28 cellular contexts compared by ENCODE assay signal in the genomic region with DNA sequence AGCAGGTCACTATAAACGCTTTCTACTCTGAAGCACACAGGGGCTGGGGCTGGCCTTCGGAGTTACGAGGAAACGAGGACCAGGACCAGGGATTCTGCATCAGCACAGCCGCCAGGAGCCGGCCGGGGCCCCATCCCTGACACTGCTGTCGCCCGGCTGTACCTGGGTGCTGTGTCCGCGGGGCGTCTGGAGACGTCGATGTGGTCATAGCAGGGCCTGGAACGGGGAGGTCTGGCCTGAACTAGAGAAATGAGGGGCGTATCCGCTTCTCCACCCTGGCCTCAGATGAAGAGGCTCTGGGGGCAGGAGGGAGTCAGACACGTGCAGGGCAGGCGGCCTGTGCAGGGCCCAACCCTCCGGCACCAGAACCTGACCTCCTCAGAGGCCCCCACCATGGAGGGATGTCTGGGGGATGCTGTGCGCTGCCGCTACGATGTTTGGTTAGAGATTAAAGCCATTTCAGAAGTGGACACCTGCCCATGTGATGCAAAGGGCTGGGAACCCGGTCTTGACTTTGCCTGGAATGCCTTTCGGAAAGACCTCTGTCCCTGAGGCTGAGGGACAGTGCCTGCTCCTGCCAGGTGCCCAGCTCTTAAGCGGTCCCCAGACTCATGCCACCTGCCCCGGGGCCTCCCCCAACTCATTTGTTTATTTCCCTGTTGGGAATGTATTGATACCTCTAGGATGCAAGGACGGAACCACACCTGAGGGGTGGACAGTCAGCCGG. TPM values are rescaled to one million over a fixed set of nuclear protein-coding genes. Genes with fewer than 3 reads are reported as not detected.
DNase-seq lines count a peak whose midpoint lies in the region; ATAC-seq, FAIRE-seq and TF ChIP-seq lines count a peak whose summit lies in the region.
"Had no signal": no experiment of that assay in that cellular context is flagged by ENCODE, and none has a peak within 500 bp of the region (broad histone marks: within the 10 kb centered on the region; RNA-seq: fewer than 3 reads in every experiment).

No MANE protein-coding gene starts in this region.

- peak overlapping the region; percentile 52 for H3K18ac ChIP-seq in neuronal stem cell (ENCODE audit: low read length)

- no peak overlapping the region for H2BK15ac ChIP-seq in neuronal stem cell (ENCODE audit: low read length)

- DNase-seq in right cardiac atrium (peak in 2 of 3 donors; percentile 44 to 50), right atrium auricular region (ENCODE audit: low spot score) (no peak), K562 (ENCODE audit: extremely low read depth in 1 of 4, low spot score in 3 of 4) (no peak), neuronal stem cell (ENCODE audit: low spot score) (no peak), breast epithelium (ENCODE audit: low spot score in 2 of 2) (no peak), mesenteric fat pad (ENCODE audit: low spot score) (no peak)
- DNase-seq: activated CD4-positive, alpha-beta memory T cell treated with anti-CD3 and anti-CD28 coated beads, Interleukin-2, amount 10 ng/mL, durations not matched to agents 7 days and 5 days; activated CD4-positive, CD25-positive, alpha-beta regulatory T cell treated with anti-CD3 and anti-CD28 coated beads, Interleukin-2, amount 50 U/mL, for 72 hours; Calu3; cortex of kidney; DMS79; effector memory CD4-positive, alpha-beta T cell; glutamatergic neuron; GM23248; NCI-H1436; NCI-H2081 treated with DMSO at 0.1 percent for 48 hours; NCI-H2227 treated with DMSO at 0.1 percent for 48 hours; NCI-H526 treated with DMSO at 0.1 percent for 48 hours; NK-92 treated with Interleukin-12 subunit alpha and Interleukin-12 subunit beta, amount 100 ng/mL, for 24 hours; PC-3; SHP77 treated with DMSO at 0.1 percent for 48 hours; stimulated activated naive CD4-positive, alpha-beta T cell treated with Interleukin-2 at 50 U/mL for 16 hours; testis had no signal

- H2AFZ ChIP-seq in K562 (ENCODE audit: low read depth, low read length) = no peak overlapping the region
- no peak overlapping the region for H2AFZ ChIP-seq in neuronal stem cell (ENCODE audit: low read length)
- H2AFZ ChIP-seq: GM23248 had no signal

- H2BK120ac ChIP-seq in neuronal stem cell (ENCODE audit: low read depth, low read length) = no peak overlapping the region

- H4K91ac ChIP-seq in neuronal stem cell (ENCODE audit: low read depth, low read length, poor library complexity) = no peak overlapping the region

- CTCF ChIA-PET in K562 (lab: Yijun Ruan, JAX; ENCODE audit: low intra/inter-chr PET ratio) = no interaction called here

- POLR2A ChIA-PET in K562 (lab: Yijun Ruan, JAX) = interaction anchor here (0.7 kb wide), 1 partner anchor 106 kb away, joined by 5 read pairs; no protein-coding TSS in a partner anchor

- peak overlapping the region; percentile 40 for H2AK5ac ChIP-seq in neuronal stem cell (ENCODE audit: low read depth, low read length)

- no peaks in the 10 kb centered on the region for H4K20me1 ChIP-seq in K562 (replicated peaks; ENCODE audit: control insufficient read depth, insufficient read depth, low read length)

- H3K27me3 ChIP-seq in right cardiac atrium (ENCODE audit: control insufficient read depth, insufficient read depth) (no peaks in the 10 kb centered on the region), right atrium auricular region (no peaks in the 10 kb centered on the region), K562 (ENCODE audit: control insufficient read depth in 2 of 2, insufficient read depth in 2 of 2, low read length in 2 of 2) (no peaks in the 10 kb centered on the region), neuronal stem cell (ENCODE audit: control insufficient read depth in 3 of 3, insufficient read depth in 3 of 3, low read depth in 1 of 3, low read length in 3 of 3) (no peaks in the 10 kb centered on the region), breast epithelium (no peaks in the 10 kb centered on the region)
- H3K27me3 ChIP-seq: testis had no signal

- H3K4me3 ChIP-seq in right cardiac atrium (ENCODE audit: low read length) (no peak overlapping the region), right atrium auricular region (no peak overlapping the region), K562 (no peak overlapping the region), neuronal stem cell (ENCODE audit: low read length in 2 of 2) (no peak overlapping the region), breast epithelium (no peak overlapping the region)
- H3K4me3 ChIP-seq: GM23248, lung, skin epidermis, testis had no signal

- TF ChIP-seq RAD21 in K562 (CRISPR knock-in tag; conservative IDR thresholded peaks at IDR 0.05 in 1 of 2, IDR thresholded peaks at IDR 0.05 in 1 of 2) = no peak

- peaks cover 2% of the 10 kb centered on the region for H3K79me1 ChIP-seq in neuronal stem cell (ENCODE audit: low read depth, low read length)

- TF ChIP-seq CTCF in right atrium auricular region (IDR thresholded peaks at IDR 0.05) = no peak
- no peak for TF ChIP-seq CTCF in K562 (IDR thresholded peaks at IDR 0.05 in 2 of 3, conservative IDR thresholded peaks at IDR 0.05 in 1 of 3; ENCODE audit: insufficient read depth in 2 of 3, low read depth in 1 of 3, low read length in 3 of 3)
- TF ChIP-seq CTCF in breast epithelium (IDR thresholded peaks at IDR 0.05) = no peak

- H3K9me3 ChIP-seq in right cardiac atrium (ENCODE audit: control insufficient read depth, low read length) (no peaks in the 10 kb centered on the region), right atrium auricular region (no peaks in the 10 kb centered on the region), K562 (replicated peaks; ENCODE audit: control insufficient read depth, insufficient read depth, low read depth, low read length) (no peaks in the 10 kb centered on the region), neuronal stem cell (replicated peaks in 1 of 2; ENCODE audit: control insufficient read depth in 2 of 2, insufficient read depth in 1 of 2, low read depth in 1 of 2, low read length in 2 of 2) (no peaks in the 10 kb centered on the region), breast epithelium (no peaks in the 10 kb centered on the region)
- H3K9me3 ChIP-seq: testis had no signal

- H3K36me3 ChIP-seq in right atrium auricular region = peaks cover 26% of the 10 kb centered on the region
- H3K36me3 ChIP-seq in K562 (ENCODE audit: control insufficient read depth, insufficient read depth, low read length) = no peaks in the 10 kb centered on the region
- peaks cover 0 to 6% of the 10 kb centered on the region in 2 donors for H3K36me3 ChIP-seq in neuronal stem cell (replicated peaks in 1 of 2; ENCODE audit: control insufficient read depth in 2 of 2, insufficient read depth in 2 of 2, low read length in 2 of 2)
- no peaks in the 10 kb centered on the region for H3K36me3 ChIP-seq in breast epithelium

- no peak overlapping the region for H3K4ac ChIP-seq in neuronal stem cell (ENCODE audit: low read length)

- in situ Hi-C loops in K562 (cut with MboI) = no loop called here

- FAIRE-seq in K562 (lab: Jason Lieb, UNC) = no peak
- FAIRE-seq: G401.6 had no signal

- H3K4me1 ChIP-seq in right cardiac atrium (ENCODE audit: control insufficient read depth, insufficient read depth, low read length) (peaks cover 19% of the 10 kb centered on the region), right atrium auricular region (peaks cover 0 to 79% of the 10 kb centered on the region in 2 donors), K562 (replicated peaks in 1 of 2; ENCODE audit: control insufficient read depth in 2 of 2, insufficient read depth in 2 of 2, low read length in 2 of 2) (peaks cover 0 to 23% of the 10 kb centered on the region in 2 experiments; a peak in 2 of 5 replicates), neuronal stem cell (ENCODE audit: control insufficient read depth in 2 of 2, insufficient read depth in 1 of 2, low read depth in 1 of 2, low read length in 2 of 2) (peaks cover 4 to 21% of the 10 kb centered on the region in 2 donors), breast epithelium (peaks cover 19 to 35% of the 10 kb centered on the region in 2 donors)

- H3K9ac ChIP-seq in K562 (ENCODE audit: insufficient read depth in 1 of 2, low read depth in 2 of 2, low read length in 2 of 2) (no peak overlapping the region), neuronal stem cell (ENCODE audit: low read depth, low read length, poor library complexity) (no peak overlapping the region)
- H3K9ac ChIP-seq: GM23248 had no signal

- H3K4me2 ChIP-seq in K562 (ENCODE audit: insufficient read depth, low read length) (no peak overlapping the region), neuronal stem cell (ENCODE audit: insufficient read depth, low read length, poor library complexity, severe bottlenecking) (no peak overlapping the region)

- H3K27ac ChIP-seq in right cardiac atrium (ENCODE audit: low read length) = no peak overlapping the region
- H3K27ac ChIP-seq in right atrium auricular region = peak overlapping the region in 1 of 2 donors; percentile 59
- H3K27ac ChIP-seq in K562 (ENCODE audit: extremely low read depth, low read depth, low read length) = no peak overlapping the region
- H3K27ac ChIP-seq in neuronal stem cell (replicated peaks; ENCODE audit: low read length) = no peak overlapping the region
- H3K27ac ChIP-seq in breast epithelium = no peak overlapping the region
- H3K27ac ChIP-seq: GM23248 had no signal

- H3K23ac ChIP-seq in neuronal stem cell (ENCODE audit: low read depth, low read length, poor library complexity) = no peak overlapping the region

- no peak overlapping the region for H2BK12ac ChIP-seq in neuronal stem cell (ENCODE audit: low read length)

- ATAC-seq in right cardiac atrium (no peak), K562 (no peak), GM19467 (IDR thresholded peaks at IDR 0.05; ENCODE audit: unreplicated experiment) (no peak)
- ATAC-seq: natural killer cell treated with Interleukin-12 subunit alpha and Interleukin-12 subunit beta and Interleukin-15 and Interleukin-18, amount 100 ng/mL, for 72 hours; PC-3 had no signal

- H4K8ac ChIP-seq in neuronal stem cell (ENCODE audit: low read depth, low read length) = no peak overlapping the region

- BruUV-seq in K562 (replicated peaks; lab: Mats Ljungman, UMichigan) = no TSS peak

- no peak overlapping the region for H2BK5ac ChIP-seq in neuronal stem cell (ENCODE audit: low read length)

- H3K9me1 ChIP-seq in K562 (ENCODE audit: control insufficient read depth, insufficient read depth, low read length) = no peaks in the 10 kb centered on the region

- H3K14ac ChIP-seq in neuronal stem cell (ENCODE audit: low read length) = no peak overlapping the region

- no peak for TF ChIP-seq EP300 in K562 (IDR thresholded peaks at IDR 0.05; ENCODE audit: low read length)

- TF ChIP-seq POLR2A in K562 (conservative IDR thresholded peaks at IDR 0.05) = no peak
- TF ChIP-seq POLR2A in breast epithelium (IDR thresholded peaks at IDR 0.05) = no peak

- intact Hi-C loops in right cardiac atrium (cut with DNase I) (no loop called here), K562 (cut with micrococcal nuclease) (no loop called here), breast epithelium (cut with DNase I; ENCODE audit: low total_unique reads) (no loop called here)

- WGBS in right cardiac atrium = 88% methylated on average over 29 of the region's 29 CpGs
- 73% methylated on average over 17 of the region's 29 CpGs for whole genome bisulfite sequencing in K562 (ENCODE audit: insufficient coverage, low coverage, missing lambda C conversion rate)
- no CpG with 5 or more reads among the region's 29 CpGs for WGBS in neuronal stem cell (ENCODE audit: extremely low coverage in 2 of 2, insufficient read length in 2 of 2, insufficient replicate concordance in 1 of 2), 2 donors

- H3K79me2 ChIP-seq in K562 (ENCODE audit: control insufficient read depth, insufficient read depth, low read length) = no peaks in the 10 kb centered on the region

RNA-seq across cellular contexts. Expression of a gene that starts 21.4 kb away (rescaled TPM):
- total RNA-seq in right cardiac atrium (100 to 1,000 TPM; 197 to 213 (median 202) TPM), right atrium auricular region (100 to 1,000 TPM; 206 to 254 TPM), K562 (2014; rRNA removed) (8.4 and 8.8 TPM in 2 replicates), K562 (2014; rRNA removed; fragmentation: Illumina TruSeq; extraction: Trizol) (0.99 and 1.7 TPM in 2 replicates), K562 (2015; rRNA removed; fragmentation: Illumina TruSeq; extraction: Trizol) (4.2 and 4.6 TPM in 2 replicates), K562 (2021) (9.6 and 9.7 TPM in 2 replicates), breast epithelium (100 to 1,000 TPM in 2 of 3 donors, 10 to 100 TPM in 1; 85.9 to 146 (median 103) TPM), mesenteric fat pad (88.6 TPM)
- polyA plus RNA-seq in right cardiac atrium (273 TPM), K562 (2011; rRNA removed) (4.9 and 8.8 TPM in 2 replicates), K562 (2014; fragmentation: Illumina TruSeq; extraction: Trizol) (4.4 and 6.1 TPM in 2 replicates), K562 (2014; fragmentation: Nextera tagmentation; extraction: Ambion mirVana) (under 1 TPM in 1 of 2 experiments, not detected in 1; 0.14 TPM), K562 (2014; rRNA removed) (9.7 and 10.9 TPM in 2 replicates)
- 18.0 and 37.2 TPM in 2 replicates for total RNA-seq in K562 (2011; cell fraction: chromatin; rRNA removed; ENCODE audit: low replicate concordance)
- total RNA-seq in K562 (2011; cell fraction: nucleolus; rRNA removed) = 25.2 and 27.5 TPM in 2 replicates
- 19.7 and 20.2 TPM in 2 replicates for total RNA-seq in K562 (2011; cell fraction: nucleoplasm; rRNA removed)
- polyA plus RNA-seq in K562 (2011; cell fraction: cytosol; rRNA removed) = 9.4 and 10.6 TPM in 2 replicates
- polyA plus RNA-seq in K562 (2011; cell fraction: nucleus; rRNA removed) = 24.5 and 26.4 TPM in 2 replicates
- polyA plus RNA-seq in K562 (2012) = 10.4 and 26.9 TPM in 2 replicates
- 2.0 and 2.2 TPM in 2 replicates for polyA minus RNA-seq in K562 (2011; rRNA and poly(A)+ RNA removed)
- 2.3 and 4.6 TPM in 2 replicates for polyA minus RNA-seq in K562 (2011; cell fraction: cytosol; rRNA and poly(A)+ RNA removed)
- polyA minus RNA-seq in K562 (2011; cell fraction: nucleus; rRNA and poly(A)+ RNA removed) = 2.8 and 4.3 TPM in 2 replicates
- polyA plus RNA-seq in neuronal stem cell (2013, experiment 1 of 2) = 34.2 TPM
- polyA plus RNA-seq in neuronal stem cell (2013, experiment 2 of 2) = 33.8 TPM

Comparison
In these comparisons a context has a peak if more than half of its experiments do, and no peak if none do; other contexts are left out.
1. DNase-seq: peak in right cardiac atrium (2 of 3); none in right atrium auricular region (single experiment), K562 (0 of 4), neuronal stem cell (single experiment), breast epithelium (0 of 2) and mesenteric fat pad (single experiment).